ENCODE assay signal across 8 cellular contexts in genomic region chr2:199228887-199229819, GRCh38.
DNase-seq lines count a peak whose midpoint lies in the region; ATAC-seq and TF ChIP-seq lines count a peak whose summit lies in the region.

No MANE protein-coding gene starts in this region.

- H3K4me1 ChIP-seq in SJCRH30 (no peaks in the 10 kb centered on the region), prostate gland (replicated peaks) (no peaks in the 10 kb centered on the region)

- H3K4me3 ChIP-seq in SJCRH30 = no peak overlapping the region
- no peak overlapping the region for H3K4me3 ChIP-seq in prostate gland

- no peaks in the 10 kb centered on the region for H3K9me3 ChIP-seq in SJCRH30 (replicated peaks)
- no peaks in the 10 kb centered on the region for H3K9me3 ChIP-seq in prostate gland

- H3K36me3 ChIP-seq in SJCRH30 (no peaks in the 10 kb centered on the region), prostate gland (no peaks in the 10 kb centered on the region)

- intact Hi-C loops in prostate gland (cut with DNase I) = no loop called here

- no peak overlapping the region for H3K27ac ChIP-seq in SJCRH30
- H3K27ac ChIP-seq in prostate gland = no peak overlapping the region

- 91% methylated on average over 19 of the region's 19 CpGs for WGBS in prostate gland

- TF ChIP-seq CTCF in prostate gland (IDR thresholded peaks at IDR 0.05) = no peak

- ATAC-seq in GM18519 (IDR thresholded peaks at IDR 0.05; ENCODE audit: low FRiP score, unreplicated experiment) = peak; percentile 55
- ATAC-seq in HG03097 (IDR thresholded peaks at IDR 0.05; ENCODE audit: low FRiP score, unreplicated experiment) = peak; percentile 94

- peak; percentile 41 for DNase-seq in 8988T
- DNase-seq in SJCRH30 = peak; percentile 32 to 47
- DNase-seq in islet precursor cell = peak; percentile 61
- no peak for DNase-seq in NCI-H2081 (lab: John Stamatoyannopoulos, UW)
- DNase-seq in prostate gland (ENCODE audit: low spot score) = no peak
- no peak for DNase-seq in NCI-H345 (lab: John Stamatoyannopoulos, UW)

- H3K27me3 ChIP-seq in SJCRH30 = no peaks in the 10 kb centered on the region
- H3K27me3 ChIP-seq in prostate gland (replicated peaks; ENCODE audit: insufficient read depth) = no peaks in the 10 kb centered on the region

- TF ChIP-seq POLR2A in prostate gland (IDR thresholded peaks at IDR 0.05) = no peak

Comparison
In these comparisons a context has a peak if more than half of its experiments do, and no peak if none do; other contexts are left out.
1. DNase-seq: peak in 8988T (single experiment), SJCRH30 (2 of 2) and islet precursor cell (single experiment); none in NCI-H2081 (0 of 2), prostate gland (single experiment) and NCI-H345 (single experiment).